Comparison of ENCODE assay signal across 10 cellular contexts in genomic region chr4:165343353-165344191, GRCh38. TPM values are rescaled to one million over a fixed set of nuclear protein-coding genes. Genes with fewer than 3 reads are reported as not detected.
A peak's percentile ranks its signal among the peaks of the same experiment; 100 is the strongest.
DNase-seq lines count a peak whose midpoint lies in the region; ATAC-seq, FAIRE-seq and TF ChIP-seq lines count a peak whose summit lies in the region.
"Had no signal": no experiment of that assay in that cellular context is flagged by ENCODE, and none has a peak within 500 bp of the region (broad histone marks: within the 10 kb centered on the region; RNA-seq: fewer than 3 reads in every experiment).

No MANE protein-coding gene starts in this region.

- H3K79me2 ChIP-seq in GM23248 (ENCODE audit: insufficient read depth), result no peaks in the 10 kb centered on the region

- 0 out of 2 replicates have a peak, but pooled peaks cover 9% of the 10 kb centered on the region for H3F3A ChIP-seq in GM23248 (ENCODE audit: insufficient read depth)

- no peaks in the 10 kb centered on the region for H3K4me1 ChIP-seq in BE2C
- H3K4me1 ChIP-seq in GM23248 (ENCODE audit: insufficient read depth), result 0 out of 2 replicates have a peak, but pooled peaks cover 1% of the 10 kb centered on the region

- in situ Hi-C loops in GM23248 (cut with MboI), result loop anchor here (10.0 kb wide), 1 partner anchor 209 kb away; no protein-coding TSS in a partner anchor

- TF ChIP-seq CTCF in BE2C (IDR thresholded peaks at IDR 0.05; ENCODE audit: low read depth, low read length), result peak; percentile 39

- WGBS in GM23248 (ENCODE audit: low coverage in 1 of 2, low lambda C conversion rate in 2 of 2, missing lambda C conversion rate in 2 of 2), 2 experiments, result 70 to 73% methylated on average over 13 of the region's 13 CpGs

- H3K27ac ChIP-seq in SK-N-MC, result peak overlapping the region; percentile 52; the same call in 1 of the 2 replicates
- no peak overlapping the region for H3K27ac ChIP-seq in GM23248

- intact Hi-C loops in left colon (cut with DNase I, micrococcal nuclease), result loop anchor here in 1 of 2 donors (10.0 kb wide), 1 partner anchor 209 kb away; no protein-coding TSS in a partner anchor

- no peak overlapping the region for H3K4me2 ChIP-seq in GM23248 (ENCODE audit: unreplicated experiment)

- no peak overlapping the region for H3K4me3 ChIP-seq in BE2C (ENCODE audit: low read depth, low read length)
- no peak overlapping the region for H3K4me3 ChIP-seq in SK-N-MC
- H3K4me3 ChIP-seq in GM23248, result no peak overlapping the region

- H3K9me2 ChIP-seq in GM23248 (ENCODE audit: insufficient read depth), result no peaks in the 10 kb centered on the region

- H4K20me1 ChIP-seq in GM23248 (ENCODE audit: insufficient read depth), result no peaks in the 10 kb centered on the region

- H3K9me3 ChIP-seq in BE2C (no peaks in the 10 kb centered on the region), SK-N-MC (ENCODE audit: low read depth, low read length) (no peaks in the 10 kb centered on the region), GM23248 (ENCODE audit: low read depth) (no peaks in the 10 kb centered on the region)

- H3K27me3 ChIP-seq in BE2C (no peaks in the 10 kb centered on the region), GM23248 (replicated peaks; ENCODE audit: insufficient read depth) (no peaks in the 10 kb centered on the region)

- no peak overlapping the region for H3K9ac ChIP-seq in SK-N-MC (ENCODE audit: insufficient read length)
- H3K9ac ChIP-seq in GM23248, result no peak overlapping the region

- H3K36me3 ChIP-seq in BE2C (peaks cover 31% of the 10 kb centered on the region), SK-N-MC (ENCODE audit: insufficient read depth, low read length) (peaks cover 53% of the 10 kb centered on the region), GM23248 (ENCODE audit: low read depth) (peaks cover 31% of the 10 kb centered on the region)

- ATAC-seq in left colon, result peak; percentile 77
- no peak for ATAC-seq in GM21526 (IDR thresholded peaks at IDR 0.05; ENCODE audit: low FRiP score, unreplicated experiment)
- ATAC-seq in HG03565 (IDR thresholded peaks at IDR 0.05; ENCODE audit: unreplicated experiment), result no peak

- no peak for DNase-seq in BE2C
- no peak for DNase-seq in GM18507 (ENCODE audit: extremely low spot score, insufficient read length, low read depth)
- no peak for DNase-seq in SK-N-MC (ENCODE audit: low read depth, low spot score)
- peak in 1 of 2 donors; percentile 27 for DNase-seq in left colon
- DNase-seq in GM23248, result no peak
- no peak for DNase-seq in islet precursor cell
- DNase-seq: cerebellar nuclear complex, T-helper 9 cell had no signal

- peak; percentile 12 for FAIRE-seq in GM18507 (lab: Jason Lieb, UNC)

- no peak overlapping the region for H2AFZ ChIP-seq in GM23248

RNA-seq across cellular contexts. Expression of gene MSMO1, which starts 16.1 kb away (rescaled TPM):
- 14.8 TPM for polyA plus RNA-seq in BE2C (2012; ENCODE audit: insufficient read depth, insufficient read length, low read depth)
- total RNA-seq in left colon, result 100 to 1,000 TPM in 1 of 2 donors, 10 to 100 TPM in 1; 98.7 to 195 TPM
- total RNA-seq in GM23248 (2014; rRNA removed; shearing (Covaris generic)), result 72.2 and 80.9 TPM in 2 replicates
- 70.9 and 72.7 TPM in 2 replicates for polyA plus RNA-seq in GM23248 (2016; fragmentation: Nextera tagmentation; extraction: Ambion mirVana)

RNA-seq across cellular contexts. Expression of gene CPE, which starts 35.2 kb away (rescaled TPM):
- polyA plus RNA-seq in BE2C (2012; ENCODE audit: insufficient read depth, insufficient read length, low read depth), result 4.1 TPM
- total RNA-seq in left colon, result 10 to 100 TPM; 24.8 to 43.8 TPM
- 66.9 and 77.9 TPM in 2 replicates for total RNA-seq in GM23248 (2014; rRNA removed; shearing (Covaris generic))
- 51.0 and 53.9 TPM in 2 replicates for polyA plus RNA-seq in GM23248 (2016; fragmentation: Nextera tagmentation; extraction: Ambion mirVana)
